1 cellular context compared by ENCODE assay signal in genomic region chr16:30429678-30430427, GRCh38.
A peak's percentile ranks its signal among the peaks of the same experiment; 100 is the strongest.
TF ChIP-seq lines count a peak whose summit lies in the region.

Gene DCTPP1, minus strand, starts transcription at chr16:30430030. Its CDS starts 50 bp downstream, at chr16:30429980.

TF ChIP-seq in HepG2, 621 proteins besides CTCF, POLR2A, EP300 and RAD21 (continued from another document and continues in another):
- peak; percentile 81 for TF ChIP-seq PHF8 (CRISPR knock-in tag; IDR thresholded peaks at IDR 0.05)
- TF ChIP-seq STAT5B (CRISPR knock-in tag; IDR thresholded peaks at IDR 0.05): 0 out of 2 replicates have a peak, but pooled peaks have one; percentile 16
- no peak for TF ChIP-seq FOXP1 (IDR thresholded peaks at IDR 0.05)
- TF ChIP-seq FOXP1 (CRISPR knock-in tag; IDR thresholded peaks at IDR 0.05): no peak
- TF ChIP-seq SP140L (CRISPR knock-in tag; IDR thresholded peaks at IDR 0.05; ENCODE audit: borderline replicate concordance): peak; percentile 92; the same call in 1 of the 2 replicates
- peak; percentile 80 for TF ChIP-seq ZNF878 (CRISPR knock-in tag; IDR thresholded peaks at IDR 0.05)
- TF ChIP-seq HNF4A (CRISPR knock-in tag; IDR thresholded peaks at IDR 0.05): no peak; the same call in 1 of the 2 replicates
- no peak; the same call in none of the 2 replicates for TF ChIP-seq HNRNPL (IDR thresholded peaks at IDR 0.05; ENCODE audit: low read depth, low read length)
- TF ChIP-seq FOXJ3 (CRISPR knock-in tag; IDR thresholded peaks at IDR 0.05; ENCODE audit: borderline replicate concordance): peak; percentile 56; the same call in 1 of the 2 replicates
- TF ChIP-seq ZNF350 (CRISPR knock-in tag; IDR thresholded peaks at IDR 0.05; ENCODE audit: borderline replicate concordance, low read depth): peak; percentile 98; the same call in 1 of the 2 replicates
- TF ChIP-seq ZBTB33 (CRISPR knock-in tag; IDR thresholded peaks at IDR 0.05): no peak
- peak; percentile 92 for TF ChIP-seq ZNF333 (CRISPR knock-in tag; IDR thresholded peaks at IDR 0.05; ENCODE audit: borderline replicate concordance)
- TF ChIP-seq ZNF143 (CRISPR knock-in tag; IDR thresholded peaks at IDR 0.05): peak; percentile 13; the same call in 1 of the 2 replicates
- peak; percentile 81; the same call in 1 of the 2 replicates for TF ChIP-seq ZNF576 (CRISPR knock-in tag; IDR thresholded peaks at IDR 0.05)
- peak; percentile 63 for TF ChIP-seq CBX1 (IDR thresholded peaks at IDR 0.05; ENCODE audit: low read depth)
- no peak for TF ChIP-seq ZNF20 (CRISPR knock-in tag; IDR thresholded peaks at IDR 0.05)
- TF ChIP-seq MYPOP (CRISPR knock-in tag; IDR thresholded peaks at IDR 0.05): peak; percentile 93
- peak; percentile 79; the same call in 1 of the 2 replicates for TF ChIP-seq SIN3A (IDR thresholded peaks at IDR 0.05; ENCODE audit: borderline replicate concordance, low read depth, low read length)
- peak; percentile 89 for TF ChIP-seq STAG1 (CRISPR knock-in tag; IDR thresholded peaks at IDR 0.05)
- TF ChIP-seq SOX5 (CRISPR knock-in tag; IDR thresholded peaks at IDR 0.05; ENCODE audit: borderline replicate concordance): peak; percentile 61; the same call in 1 of the 2 replicates
- peak; percentile 93 for TF ChIP-seq IKZF5 (CRISPR knock-in tag; IDR thresholded peaks at IDR 0.05)
- TF ChIP-seq ELK4 (CRISPR knock-in tag; IDR thresholded peaks at IDR 0.05; ENCODE audit: borderline replicate concordance): no peak
- no peak for TF ChIP-seq PHF5A (CRISPR knock-in tag; IDR thresholded peaks at IDR 0.05; ENCODE audit: low read depth, unreplicated experiment)
- TF ChIP-seq ZNF547 (CRISPR knock-in tag; IDR thresholded peaks at IDR 0.05): peak; percentile 30
- peak; percentile 30; the same call in 1 of the 2 replicates for TF ChIP-seq NR2C2 (CRISPR knock-in tag; IDR thresholded peaks at IDR 0.05; ENCODE audit: borderline replicate concordance)
- TF ChIP-seq SMAD1 (CRISPR knock-in tag; IDR thresholded peaks at IDR 0.05; ENCODE audit: borderline replicate concordance, low read depth): peak; percentile 73
- TF ChIP-seq KAT2B (IDR thresholded peaks at IDR 0.05; ENCODE audit: borderline replicate concordance, low read depth, low read length): no peak
- TF ChIP-seq ZMAT3 (CRISPR knock-in tag; conservative IDR thresholded peaks at IDR 0.05): peak; percentile 30; the same call in 1 of the 2 replicates
- TF ChIP-seq ZNF639 (CRISPR knock-in tag; conservative IDR thresholded peaks at IDR 0.05): peak; percentile 57
- no peak for TF ChIP-seq SETDB1 (CRISPR knock-in tag; IDR thresholded peaks at IDR 0.05; ENCODE audit: borderline replicate concordance)
- no peak for TF ChIP-seq KDM4B (CRISPR knock-in tag; IDR thresholded peaks at IDR 0.05)
- peak; percentile 70 for TF ChIP-seq SIN3B (IDR thresholded peaks at IDR 0.05; ENCODE audit: low read length)
- no peak for TF ChIP-seq SUZ12 (IDR thresholded peaks at IDR 0.05; ENCODE audit: low read depth, low read length)
- TF ChIP-seq PTBP1 (IDR thresholded peaks at IDR 0.05; ENCODE audit: low read depth, low read length, poor library complexity, severe bottlenecking): no peak
- peak; percentile 11; the same call in 1 of the 2 replicates for TF ChIP-seq ZNF710 (CRISPR knock-in tag; IDR thresholded peaks at IDR 0.05; ENCODE audit: borderline replicate concordance)
- TF ChIP-seq ZNF800 (CRISPR knock-in tag; IDR thresholded peaks at IDR 0.05): peak; percentile 90; the same call in 1 of the 2 replicates
- peak; percentile 63 for TF ChIP-seq ZHX2 (IDR thresholded peaks at IDR 0.05; ENCODE audit: low read depth)
- TF ChIP-seq ZHX2 (CRISPR knock-in tag; IDR thresholded peaks at IDR 0.05; ENCODE audit: borderline replicate concordance): peak; percentile 62; the same call in 1 of the 2 replicates
- peak; percentile 78 for TF ChIP-seq CREM (IDR thresholded peaks at IDR 0.05)
- TF ChIP-seq CREM (CRISPR knock-in tag; IDR thresholded peaks at IDR 0.05): no peak
- peak; percentile 56 for TF ChIP-seq ZKSCAN1 (IDR thresholded peaks at IDR 0.05; ENCODE audit: low read length)
- TF ChIP-seq ZNF446 (CRISPR knock-in tag; IDR thresholded peaks at IDR 0.05): 0 out of 2 replicates have a peak, but pooled peaks have one; percentile 77
- no peak for TF ChIP-seq TBX3 (IDR thresholded peaks at IDR 0.05; ENCODE audit: borderline replicate concordance)
- TF ChIP-seq ZFYVE20 (CRISPR knock-in tag; IDR thresholded peaks at IDR 0.05; ENCODE audit: borderline replicate concordance, low read depth): no peak; the same call in 1 of the 2 replicates
- peak; percentile 60; the same call in 1 of the 2 replicates for TF ChIP-seq ZNF768 (CRISPR knock-in tag; IDR thresholded peaks at IDR 0.05)
- TF ChIP-seq ZNF24 (IDR thresholded peaks at IDR 0.05): peak; percentile 69; the same call in 1 of the 2 replicates
- TF ChIP-seq HDAC6 (IDR thresholded peaks at IDR 0.05; ENCODE audit: low read depth, low read length): no peak
- peak; percentile 98 for TF ChIP-seq ZFY (CRISPR knock-in tag; IDR thresholded peaks at IDR 0.05)
- TF ChIP-seq DNMT1 (CRISPR knock-in tag; IDR thresholded peaks at IDR 0.05): peak; percentile 42; the same call in 1 of the 2 replicates
- TF ChIP-seq ZNF484 (CRISPR knock-in tag; IDR thresholded peaks at IDR 0.05; ENCODE audit: borderline replicate concordance, low read depth): 0 out of 2 replicates have a peak, but pooled peaks have one; percentile 54
- peak; percentile 91 for TF ChIP-seq SMC3 (IDR thresholded peaks at IDR 0.05; ENCODE audit: low read length)
- TF ChIP-seq ZNF563 (CRISPR knock-in tag; IDR thresholded peaks at IDR 0.05): peak; percentile 82
